In the genomic region with DNA sequence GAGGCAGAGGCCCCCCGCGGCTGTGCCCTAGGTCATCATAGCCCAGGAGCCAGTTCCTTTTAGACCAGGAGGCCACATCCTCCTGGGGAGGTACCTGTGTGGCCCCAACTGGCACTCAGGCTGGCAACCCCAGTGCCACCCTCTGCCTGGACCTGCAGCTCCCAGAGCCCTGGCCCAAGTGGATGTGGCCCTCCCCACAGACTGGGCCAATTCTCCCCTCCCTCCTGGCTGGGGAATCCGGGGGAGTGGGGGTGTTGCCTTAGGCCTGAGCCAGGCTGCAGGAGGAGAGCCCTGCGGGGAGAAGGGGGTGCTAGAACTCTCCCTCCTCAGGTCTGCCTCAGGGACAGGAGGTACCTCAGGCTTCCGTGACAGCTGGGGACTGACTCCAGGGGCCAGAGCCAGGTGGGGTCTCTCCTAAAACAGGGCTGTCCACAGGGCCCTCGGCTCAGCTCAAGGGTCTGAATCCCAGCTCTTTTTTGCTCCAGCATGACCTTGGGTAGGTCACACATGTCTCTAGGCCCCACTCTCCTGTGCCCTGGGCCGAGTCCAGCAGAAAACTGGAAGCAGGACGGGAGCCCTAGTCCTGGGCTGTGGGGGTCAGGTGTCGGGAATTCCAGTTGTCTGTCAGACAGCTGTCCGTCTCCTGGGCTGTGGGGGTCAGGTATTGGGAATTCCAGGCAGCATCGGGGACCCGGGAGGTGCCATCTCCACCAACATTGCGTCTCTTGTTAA, we compare ENCODE assay signal across 16 cellular contexts. TPM values are rescaled to one million over a fixed set of nuclear protein-coding genes. Genes with fewer than 3 reads are reported as not detected.
DNase-seq lines count a peak whose midpoint lies in the region; ATAC-seq, FAIRE-seq and TF ChIP-seq lines count a peak whose summit lies in the region.
"Had no signal": no experiment of that assay in that cellular context is flagged by ENCODE, and none has a peak within 500 bp of the region (broad histone marks: within the 10 kb centered on the region; RNA-seq: fewer than 3 reads in every experiment).

No MANE protein-coding gene starts in this region.

- BruUV-seq in HepG2 (replicated peaks; lab: Mats Ljungman, UMichigan) = no TSS peak
- BruUV-seq in OCI-LY7 (replicated peaks; lab: Mats Ljungman, UMichigan) = no TSS peak

- H4K20me1 ChIP-seq in HepG2 (ENCODE audit: insufficient read depth, low read length) (no peaks in the 10 kb centered on the region), hepatocyte (ENCODE audit: insufficient read depth, poor library complexity, severe bottlenecking) (no peaks in the 10 kb centered on the region), OCI-LY7 (ENCODE audit: insufficient read depth, low read length) (no peaks in the 10 kb centered on the region)

- H3K9me2 ChIP-seq in hepatocyte (replicated peaks; ENCODE audit: insufficient read depth) (no peaks in the 10 kb centered on the region), OCI-LY7 (ENCODE audit: insufficient read depth, low read length) (no peaks in the 10 kb centered on the region)

- POLR2A ChIA-PET in HepG2 (lab: Yijun Ruan, JAX) (interaction anchor here (0.6 to 3.3 kb wide), 3 partner anchors 8 to 19 kb away, joined by 4 to 37 read pairs (median 32); a partner anchor contains a TSS), OCI-LY7 (lab: Charles Lee) (no interaction called here)

- H3K79me2 ChIP-seq in HepG2 (ENCODE audit: insufficient read depth, low read length) = no peaks in the 10 kb centered on the region
- no peaks in the 10 kb centered on the region for H3K79me2 ChIP-seq in hepatocyte
- H3K79me2 ChIP-seq in OCI-LY7 (ENCODE audit: insufficient read depth, low read depth, low read length) = no peaks in the 10 kb centered on the region

- no peak for FAIRE-seq in HepG2 (lab: Jason Lieb, UNC)
- FAIRE-seq: A204.1 had no signal

- H3K27me3 ChIP-seq in HepG2 (ENCODE audit: control insufficient read depth in 1 of 2, insufficient read depth in 2 of 2, low read length in 2 of 2) (peaks cover 0 to 9% of the 10 kb centered on the region in 2 experiments; a peak in 2 of 5 replicates), right lobe of liver (no peaks in the 10 kb centered on the region), hepatocyte (no peaks in the 10 kb centered on the region), uterus (no peaks in the 10 kb centered on the region)
- H3K27me3 ChIP-seq: MG63 had no signal

- peak overlapping the region; percentile 26; the same call in 1 of the 2 replicates for H3K9ac ChIP-seq in HepG2 (ENCODE audit: insufficient read depth, low read depth, low read length)

- no peak for TF ChIP-seq RAD21 in HepG2 (CRISPR knock-in tag; IDR thresholded peaks at IDR 0.05)

- peak overlapping the region in 2 of 3 experiments; percentile 5 to 67; a peak in 1 of 6 replicates for H3K4me3 ChIP-seq in HepG2 (replicated peaks in 1 of 3; ENCODE audit: insufficient read depth in 1 of 3, low read depth in 2 of 3, low read length in 3 of 3)
- no peak overlapping the region for H3K4me3 ChIP-seq in right lobe of liver
- H3K4me3 ChIP-seq in hepatocyte = no peak overlapping the region
- no peak overlapping the region for H3K4me3 ChIP-seq in uterus
- no peak overlapping the region for H3K4me3 ChIP-seq in OCI-LY7 (ENCODE audit: low read depth, low read length, poor library complexity, severe bottlenecking)
- H3K4me3 ChIP-seq: MG63, PC-9 had no signal

- H2AFZ ChIP-seq in HepG2 (ENCODE audit: low read length) (no peak overlapping the region), hepatocyte (no peak overlapping the region), OCI-LY7 (ENCODE audit: low read length) (no peak overlapping the region)
- H2AFZ ChIP-seq: PC-9 had no signal

- no peak for DNase-seq in HepG2 (ENCODE audit: low spot score)
- no peak for DNase-seq in right lobe of liver
- DNase-seq in hepatocyte (ENCODE audit: low spot score) = no peak
- peak; percentile 63 to 66 for DNase-seq in uterus
- no peak for DNase-seq in OCI-LY7 (ENCODE audit: low spot score)
- no peak for DNase-seq in NCI-H446 (lab: John Stamatoyannopoulos, UW)
- DNase-seq: activated CD8-positive, alpha-beta memory T cell treated with anti-CD3 and anti-CD28 coated beads for 24 hours; CD4-positive, alpha-beta T cell; NCI-H187 treated with DMSO at 0.1 percent for 48 hours; NCI-H524 had no signal

- intact Hi-C loops in HepG2 (cut with micrococcal nuclease; ENCODE audit: unreplicated experiment) (loop anchor here (1.0 kb wide), 1 partner anchor 9 kb away; no protein-coding TSS in a partner anchor), right lobe of liver (cut with DNase I) (no loop called here), uterus (cut with DNase I; ENCODE audit: low total_unique reads) (no loop called here), OCI-LY7 (cut with micrococcal nuclease; ENCODE audit: unreplicated experiment) (no loop called here)

- WGBS in HepG2 (ENCODE audit: low lambda C conversion rate) = 0% methylated on average over 7 of the region's 13 CpGs
- 68% methylated on average over 4 of the region's 13 CpGs for WGBS in right lobe of liver (ENCODE audit: insufficient coverage, low coverage, low lambda C conversion rate, missing lambda C conversion rate)
- 88% methylated on average over 13 of the region's 13 CpGs for WGBS in hepatocyte (ENCODE audit: low lambda C conversion rate, missing lambda C conversion rate)

- no peaks in the 10 kb centered on the region for H3K9me3 ChIP-seq in HepG2 (ENCODE audit: low read length)
- no peaks in the 10 kb centered on the region for H3K9me3 ChIP-seq in right lobe of liver
- no peaks in the 10 kb centered on the region for H3K9me3 ChIP-seq in hepatocyte (ENCODE audit: low read depth)
- no peaks in the 10 kb centered on the region for H3K9me3 ChIP-seq in uterus
- no peaks in the 10 kb centered on the region for H3K9me3 ChIP-seq in OCI-LY7 (ENCODE audit: low read length)
- H3K9me3 ChIP-seq: MG63 had no signal

- TF ChIP-seq EP300 in HepG2 (IDR thresholded peaks at IDR 0.05; ENCODE audit: low read depth in 2 of 2, low read length in 2 of 2) (no peak), HepG2 (CRISPR knock-in tag; IDR thresholded peaks at IDR 0.05; ENCODE audit: borderline replicate concordance) (no peak)

- CTCF ChIA-PET in HepG2 (lab: Yijun Ruan, JAX; ENCODE audit: low intra/inter-chr PET ratio, low total read pairs) (no interaction called here), OCI-LY7 (lab: Charles Lee; ENCODE audit: unreplicated experiment) (no interaction called here)

- H3K36me3 ChIP-seq in HepG2 (replicated peaks in 1 of 2; ENCODE audit: control insufficient read depth in 1 of 2, insufficient read depth in 2 of 2, low read length in 2 of 2) = no peaks in the 10 kb centered on the region
- H3K36me3 ChIP-seq in right lobe of liver = no peaks in the 10 kb centered on the region
- H3K36me3 ChIP-seq in hepatocyte (replicated peaks; ENCODE audit: insufficient read depth, low read depth) = no peaks in the 10 kb centered on the region
- no peaks in the 10 kb centered on the region for H3K36me3 ChIP-seq in uterus
- no peaks in the 10 kb centered on the region for H3K36me3 ChIP-seq in OCI-LY7 (ENCODE audit: insufficient read depth, low read length)

- no peak for TF ChIP-seq POLR2A in HepG2 (IDR thresholded peaks at IDR 0.05; ENCODE audit: insufficient read depth in 1 of 2, low read depth in 2 of 2, low read length in 2 of 2)
- no peak for TF ChIP-seq POLR2A in right lobe of liver (IDR thresholded peaks at IDR 0.05)
- TF ChIP-seq POLR2A in uterus (IDR thresholded peaks at IDR 0.05) = no peak

- H3K4me2 ChIP-seq in HepG2 (ENCODE audit: low read depth, low read length) (peak overlapping the region; percentile 90), hepatocyte (peak overlapping the region; percentile 43), OCI-LY7 (ENCODE audit: low read length) (no peak overlapping the region)

- no peak overlapping the region for H3K27ac ChIP-seq in HepG2 (ENCODE audit: extremely low read length, insufficient read depth, low read length)
- H3K27ac ChIP-seq in right lobe of liver = no peak overlapping the region
- peak overlapping the region; percentile 63 for H3K27ac ChIP-seq in hepatocyte
- H3K27ac ChIP-seq in uterus = peak overlapping the region; percentile 42 to 81
- no peak overlapping the region for H3K27ac ChIP-seq in OCI-LY7 (ENCODE audit: low read depth, low read length, poor library complexity, severe bottlenecking)
- H3K27ac ChIP-seq: PC-9 had no signal

- peaks cover 44% of the 10 kb centered on the region for H3K4me1 ChIP-seq in HepG2 (ENCODE audit: insufficient read depth, low read length)
- no peaks in the 10 kb centered on the region for H3K4me1 ChIP-seq in right lobe of liver
- H3K4me1 ChIP-seq in hepatocyte (ENCODE audit: insufficient read depth) = peaks cover 12% of the 10 kb centered on the region
- H3K4me1 ChIP-seq in uterus = peaks cover 0 to 14% of the 10 kb centered on the region in 2 donors
- H3K4me1 ChIP-seq in OCI-LY7 (ENCODE audit: insufficient read depth, low read length, poor library complexity, severe bottlenecking) = no peaks in the 10 kb centered on the region

- ATAC-seq in HepG2 (peak; percentile 41), right lobe of liver (no peak)

- in situ Hi-C loops in HepG2 (cut with HindIII; ENCODE audit: extremely low pct_ligation_motif_present, low pct_unique_long_range_greater_than_20kb) = no loop called here

- no peak for TF ChIP-seq CTCF in HepG2 (CRISPR knock-in tag; IDR thresholded peaks at IDR 0.05)
- no peak for TF ChIP-seq CTCF in right lobe of liver (IDR thresholded peaks at IDR 0.05)
- TF ChIP-seq CTCF in hepatocyte (IDR thresholded peaks at IDR 0.05; ENCODE audit: poor library complexity) = no peak
- no peak for TF ChIP-seq CTCF in uterus (IDR thresholded peaks at IDR 0.05)
- TF ChIP-seq CTCF in OCI-LY7 (conservative IDR thresholded peaks at IDR 0.05; ENCODE audit: low read length) = no peak

RNA-seq across cellular contexts. Expression of a gene that starts 9.6 kb away (rescaled TPM):
- 5.4 and 8.0 TPM in 2 replicates for total RNA-seq in HepG2 (2016; rRNA removed; fragmentation: Illumina TruSeq; extraction: Trizol)
- total RNA-seq in HepG2 (2016; cell fraction: cytosol; rRNA removed; fragmentation: Illumina TruSeq; extraction: Trizol; ENCODE audit: low read depth) = 8.5 and 9.7 TPM in 2 replicates
- 5.7 and 10.6 TPM in 2 replicates for total RNA-seq in HepG2 (2016; cell fraction: insoluble cytoplasmic fraction; rRNA removed; fragmentation: Illumina TruSeq; extraction: Trizol)
- total RNA-seq in HepG2 (2016; cell fraction: membrane; rRNA removed; fragmentation: Illumina TruSeq; extraction: Trizol) = 8.2 and 10.5 TPM in 2 replicates
- total RNA-seq in HepG2 (2016; cell fraction: nucleus; rRNA removed; fragmentation: Illumina TruSeq; extraction: Trizol) = 2.7 and 3.8 TPM in 2 replicates
- polyA plus RNA-seq in HepG2 (2011; rRNA removed) = 3.4 and 4.5 TPM in 2 replicates
- 1.9 and 8.6 TPM in 2 replicates for polyA plus RNA-seq in HepG2 (2011; cell fraction: cytosol; rRNA removed)
- polyA plus RNA-seq in HepG2 (2011; cell fraction: nucleus; rRNA removed) = 4.9 and 10.5 TPM in 2 replicates
- polyA plus RNA-seq in HepG2 (2012) = 1.9 and 2.8 TPM in 2 replicates
- 8.4 and 8.5 TPM in 2 replicates for polyA plus RNA-seq in HepG2 (2016; cell fraction: cytosol; fragmentation: Illumina TruSeq; extraction: Trizol; ENCODE audit: low read depth)
- 4.0 and 5.1 TPM in 2 replicates for polyA plus RNA-seq in HepG2 (2016; cell fraction: insoluble cytoplasmic fraction; fragmentation: Illumina TruSeq; extraction: Trizol; ENCODE audit: low read depth)
- polyA plus RNA-seq in HepG2 (2016; cell fraction: membrane; fragmentation: Illumina TruSeq; extraction: Trizol; ENCODE audit: low read depth) = 6.4 and 6.8 TPM in 2 replicates
- 5.5 and 7.2 TPM in 2 replicates for polyA plus RNA-seq in HepG2 (2016; cell fraction: nucleus; fragmentation: Illumina TruSeq; extraction: Trizol; ENCODE audit: insufficient read depth, low read depth)
- polyA minus RNA-seq in HepG2 (2011; rRNA and poly(A)+ RNA removed; ENCODE audit: low replicate concordance) = 0.90 and 2.5 TPM in 2 replicates
- 1.3 TPM in 1 of 2 replicates, not detected in the other for polyA minus RNA-seq in HepG2 (2011; cell fraction: cytosol; rRNA and poly(A)+ RNA removed)
- polyA minus RNA-seq in HepG2 (2011; cell fraction: nucleus; rRNA and poly(A)+ RNA removed) = 2.6 and 2.8 TPM in 2 replicates
- 10 to 100 TPM in 3 of 6 experiments, 1 to 10 TPM in 3; 5.0 to 26.0 (median 10.4) TPM for total RNA-seq in right lobe of liver
- total RNA-seq in hepatocyte = 10.4 and 21.5 TPM in 2 replicates
- polyA plus RNA-seq in hepatocyte = 24.3 and 25.3 TPM in 2 replicates
- total RNA-seq in uterus = 10 to 100 TPM in 3 of 4 donors, 1 to 10 TPM in 1; 6.8 to 29.4 (median 27.3) TPM
- 21.2 and 21.8 TPM in 2 replicates for total RNA-seq in OCI-LY7 (2014; rRNA removed; shearing (Covaris generic))
- 13.1 and 16.8 TPM in 2 replicates for total RNA-seq in OCI-LY7 (2022)

RNA-seq across cellular contexts. Expression of a gene that starts 19.5 kb away (rescaled TPM):
- 3.6 and 7.4 TPM in 2 replicates for total RNA-seq in HepG2 (2016; rRNA removed; fragmentation: Illumina TruSeq; extraction: Trizol)
- total RNA-seq in HepG2 (2016; cell fraction: cytosol; rRNA removed; fragmentation: Illumina TruSeq; extraction: Trizol; ENCODE audit: low read depth) = 2.1 TPM in 2 replicates
- total RNA-seq in HepG2 (2016; cell fraction: insoluble cytoplasmic fraction; rRNA removed; fragmentation: Illumina TruSeq; extraction: Trizol) = 3.4 and 7.7 TPM in 2 replicates
- 1.7 and 2.5 TPM in 2 replicates for total RNA-seq in HepG2 (2016; cell fraction: membrane; rRNA removed; fragmentation: Illumina TruSeq; extraction: Trizol)
- total RNA-seq in HepG2 (2016; cell fraction: nucleus; rRNA removed; fragmentation: Illumina TruSeq; extraction: Trizol) = 7.9 and 8.9 TPM in 2 replicates
- 3.3 and 7.2 TPM in 2 replicates for polyA plus RNA-seq in HepG2 (2011; rRNA removed)
- 1.3 and 2.2 TPM in 2 replicates for polyA plus RNA-seq in HepG2 (2011; cell fraction: cytosol; rRNA removed)
- 51.0 and 60.5 TPM in 2 replicates for polyA plus RNA-seq in HepG2 (2011; cell fraction: nucleus; rRNA removed)
- polyA plus RNA-seq in HepG2 (2012) = 2.6 and 4.5 TPM in 2 replicates
- 0.79 and 1.0 TPM in 2 replicates for polyA plus RNA-seq in HepG2 (2016; cell fraction: cytosol; fragmentation: Illumina TruSeq; extraction: Trizol; ENCODE audit: low read depth)
- polyA plus RNA-seq in HepG2 (2016; cell fraction: insoluble cytoplasmic fraction; fragmentation: Illumina TruSeq; extraction: Trizol; ENCODE audit: low read depth) = 2.6 and 5.2 TPM in 2 replicates
- 0.66 and 0.74 TPM in 2 replicates for polyA plus RNA-seq in HepG2 (2016; cell fraction: membrane; fragmentation: Illumina TruSeq; extraction: Trizol; ENCODE audit: low read depth)
- 23.4 and 24.3 TPM in 2 replicates for polyA plus RNA-seq in HepG2 (2016; cell fraction: nucleus; fragmentation: Illumina TruSeq; extraction: Trizol; ENCODE audit: insufficient read depth, low read depth)
- 2.0 and 6.6 TPM in 2 replicates for polyA minus RNA-seq in HepG2 (2011; rRNA and poly(A)+ RNA removed; ENCODE audit: low replicate concordance)
- polyA minus RNA-seq in HepG2 (2011; cell fraction: cytosol; rRNA and poly(A)+ RNA removed) = 0.62 and 0.99 TPM in 2 replicates
- 8.3 and 8.4 TPM in 2 replicates for polyA minus RNA-seq in HepG2 (2011; cell fraction: nucleus; rRNA and poly(A)+ RNA removed)
- 1 to 10 TPM in 3 of 6 experiments, under 1 TPM in 3; 0.48 to 1.6 (median 1.1) TPM for total RNA-seq in right lobe of liver
- total RNA-seq in hepatocyte = 0.68 and 0.80 TPM in 2 replicates
- polyA plus RNA-seq in hepatocyte = 1.5 and 2.5 TPM in 2 replicates
- total RNA-seq in uterus = 10 to 100 TPM in 1 of 4 donors, 1 to 10 TPM in 2, under 1 TPM in 1; under 0.01 to 10.6 (median 2.5) TPM
- total RNA-seq in OCI-LY7 (2014; rRNA removed; shearing (Covaris generic)) = 0.92 and 1.8 TPM in 2 replicates
- total RNA-seq in OCI-LY7 (2022) = 1.7 and 2.1 TPM in 2 replicates

RNA-seq across cellular contexts. Expression of a gene that starts 26.6 kb away (rescaled TPM):
- 0.59 and 1.0 TPM in 2 replicates for total RNA-seq in HepG2 (2016; rRNA removed; fragmentation: Illumina TruSeq; extraction: Trizol)
- 0.26 and 0.30 TPM in 2 replicates for total RNA-seq in HepG2 (2016; cell fraction: cytosol; rRNA removed; fragmentation: Illumina TruSeq; extraction: Trizol; ENCODE audit: low read depth)
- 0.55 and 1.1 TPM in 2 replicates for total RNA-seq in HepG2 (2016; cell fraction: insoluble cytoplasmic fraction; rRNA removed; fragmentation: Illumina TruSeq; extraction: Trizol)
- total RNA-seq in HepG2 (2016; cell fraction: membrane; rRNA removed; fragmentation: Illumina TruSeq; extraction: Trizol) = 0.53 and 0.72 TPM in 2 replicates
- 0.72 and 0.81 TPM in 2 replicates for total RNA-seq in HepG2 (2016; cell fraction: nucleus; rRNA removed; fragmentation: Illumina TruSeq; extraction: Trizol)
- 2.4 and 3.4 TPM in 2 replicates for polyA plus RNA-seq in HepG2 (2011; rRNA removed)
- polyA plus RNA-seq in HepG2 (2011; cell fraction: cytosol; rRNA removed) = 1.6 and 2.7 TPM in 2 replicates
- polyA plus RNA-seq in HepG2 (2011; cell fraction: nucleus; rRNA removed) = 11.3 and 15.0 TPM in 2 replicates
- 1.2 and 1.6 TPM in 2 replicates for polyA plus RNA-seq in HepG2 (2012)
- 0.28 and 0.43 TPM in 2 replicates for polyA plus RNA-seq in HepG2 (2016; cell fraction: cytosol; fragmentation: Illumina TruSeq; extraction: Trizol; ENCODE audit: low read depth)
- polyA plus RNA-seq in HepG2 (2016; cell fraction: insoluble cytoplasmic fraction; fragmentation: Illumina TruSeq; extraction: Trizol; ENCODE audit: low read depth) = 0.72 and 1.2 TPM in 2 replicates
- 0.61 and 1.2 TPM in 2 replicates for polyA plus RNA-seq in HepG2 (2016; cell fraction: membrane; fragmentation: Illumina TruSeq; extraction: Trizol; ENCODE audit: low read depth)
- polyA plus RNA-seq in HepG2 (2016; cell fraction: nucleus; fragmentation: Illumina TruSeq; extraction: Trizol; ENCODE audit: insufficient read depth, low read depth) = 3.5 and 3.8 TPM in 2 replicates
- polyA minus RNA-seq in HepG2 (2011; rRNA and poly(A)+ RNA removed; ENCODE audit: low replicate concordance) = 2.9 and 5.8 TPM in 2 replicates
- 1.4 and 1.6 TPM in 2 replicates for polyA minus RNA-seq in HepG2 (2011; cell fraction: cytosol; rRNA and poly(A)+ RNA removed)
- 1.7 TPM in 2 replicates for polyA minus RNA-seq in HepG2 (2011; cell fraction: nucleus; rRNA and poly(A)+ RNA removed)
- 1 to 10 TPM; 1.3 to 4.8 (median 4.1) TPM for total RNA-seq in right lobe of liver
- total RNA-seq in hepatocyte = 25.5 and 27.3 TPM in 2 replicates
- 27.2 and 30.0 TPM in 2 replicates for polyA plus RNA-seq in hepatocyte
- 10 to 100 TPM in 2 of 4 donors, 1 to 10 TPM in 2; 4.4 to 43.6 (median 24.1) TPM for total RNA-seq in uterus
- not detected in 2 replicates for total RNA-seq in OCI-LY7 (2014; rRNA removed; shearing (Covaris generic))
- total RNA-seq in OCI-LY7 (2022) = not detected in 2 replicates

RNA-seq across cellular contexts. Expression of a gene that starts 46.0 kb away (rescaled TPM):
- total RNA-seq in HepG2 (2016; rRNA removed; fragmentation: Illumina TruSeq; extraction: Trizol) = 4.3 and 6.0 TPM in 2 replicates
- total RNA-seq in HepG2 (2016; cell fraction: cytosol; rRNA removed; fragmentation: Illumina TruSeq; extraction: Trizol; ENCODE audit: low read depth) = 0.51 and 0.88 TPM in 2 replicates
- 3.9 and 6.1 TPM in 2 replicates for total RNA-seq in HepG2 (2016; cell fraction: insoluble cytoplasmic fraction; rRNA removed; fragmentation: Illumina TruSeq; extraction: Trizol)
- total RNA-seq in HepG2 (2016; cell fraction: membrane; rRNA removed; fragmentation: Illumina TruSeq; extraction: Trizol) = 1.5 TPM in 2 replicates
- 7.0 and 9.4 TPM in 2 replicates for total RNA-seq in HepG2 (2016; cell fraction: nucleus; rRNA removed; fragmentation: Illumina TruSeq; extraction: Trizol)
- 2.0 and 3.3 TPM in 2 replicates for polyA plus RNA-seq in HepG2 (2011; rRNA removed)
- 1.0 and 1.7 TPM in 2 replicates for polyA plus RNA-seq in HepG2 (2011; cell fraction: cytosol; rRNA removed)
- 20.5 and 27.4 TPM in 2 replicates for polyA plus RNA-seq in HepG2 (2011; cell fraction: nucleus; rRNA removed)
- polyA plus RNA-seq in HepG2 (2012) = 3.3 TPM in 2 replicates
- polyA plus RNA-seq in HepG2 (2016; cell fraction: cytosol; fragmentation: Illumina TruSeq; extraction: Trizol; ENCODE audit: low read depth) = 0.61 and 0.67 TPM in 2 replicates
- polyA plus RNA-seq in HepG2 (2016; cell fraction: insoluble cytoplasmic fraction; fragmentation: Illumina TruSeq; extraction: Trizol; ENCODE audit: low read depth) = 3.3 and 4.8 TPM in 2 replicates
- polyA plus RNA-seq in HepG2 (2016; cell fraction: membrane; fragmentation: Illumina TruSeq; extraction: Trizol; ENCODE audit: low read depth) = 1.2 and 1.3 TPM in 2 replicates
- 37.0 and 38.1 TPM in 2 replicates for polyA plus RNA-seq in HepG2 (2016; cell fraction: nucleus; fragmentation: Illumina TruSeq; extraction: Trizol; ENCODE audit: insufficient read depth, low read depth)
- polyA minus RNA-seq in HepG2 (2011; rRNA and poly(A)+ RNA removed; ENCODE audit: low replicate concordance) = 1.5 and 5.2 TPM in 2 replicates
- 0.53 and 1.1 TPM in 2 replicates for polyA minus RNA-seq in HepG2 (2011; cell fraction: cytosol; rRNA and poly(A)+ RNA removed)
- polyA minus RNA-seq in HepG2 (2011; cell fraction: nucleus; rRNA and poly(A)+ RNA removed) = 6.3 and 6.8 TPM in 2 replicates
- 1 to 10 TPM; 3.8 to 6.5 (median 5.4) TPM for total RNA-seq in right lobe of liver
- 5.3 and 10.5 TPM in 2 replicates for total RNA-seq in hepatocyte
- 6.3 and 8.7 TPM in 2 replicates for polyA plus RNA-seq in hepatocyte
- 10 to 100 TPM in 2 of 4 donors, 1 to 10 TPM in 1, under 1 TPM in 1; 0.51 to 12.5 (median 7.7) TPM for total RNA-seq in uterus
- total RNA-seq in OCI-LY7 (2014; rRNA removed; shearing (Covaris generic)) = 10.2 and 13.4 TPM in 2 replicates
- total RNA-seq in OCI-LY7 (2022) = 15.4 and 16.8 TPM in 2 replicates

RNA-seq across cellular contexts. Expression of a gene that starts 50.0 kb away (rescaled TPM):
- 0.13 TPM in 1 of 2 replicates, not detected in the other for total RNA-seq in HepG2 (2016; rRNA removed; fragmentation: Illumina TruSeq; extraction: Trizol)
- not detected in 2 replicates for total RNA-seq in HepG2 (2016; cell fraction: cytosol; rRNA removed; fragmentation: Illumina TruSeq; extraction: Trizol; ENCODE audit: low read depth)
- total RNA-seq in HepG2 (2016; cell fraction: insoluble cytoplasmic fraction; rRNA removed; fragmentation: Illumina TruSeq; extraction: Trizol) = 0.09 TPM in 1 of 2 replicates, not detected in the other
- 0.10 TPM in 1 of 2 replicates, not detected in the other for total RNA-seq in HepG2 (2016; cell fraction: membrane; rRNA removed; fragmentation: Illumina TruSeq; extraction: Trizol)
- 0.16 and 0.28 TPM in 2 replicates for total RNA-seq in HepG2 (2016; cell fraction: nucleus; rRNA removed; fragmentation: Illumina TruSeq; extraction: Trizol)
- 0.03 and 0.09 TPM in 2 replicates for polyA plus RNA-seq in HepG2 (2011; rRNA removed)
- polyA plus RNA-seq in HepG2 (2011; cell fraction: cytosol; rRNA removed) = 0.01 and 0.03 TPM in 2 replicates
- 0.45 and 0.48 TPM in 2 replicates for polyA plus RNA-seq in HepG2 (2011; cell fraction: nucleus; rRNA removed)
- 0.04 TPM in 1 of 2 replicates, not detected in the other for polyA plus RNA-seq in HepG2 (2012)
- not detected in 2 replicates for polyA plus RNA-seq in HepG2 (2016; cell fraction: cytosol; fragmentation: Illumina TruSeq; extraction: Trizol; ENCODE audit: low read depth)
- polyA plus RNA-seq in HepG2 (2016; cell fraction: insoluble cytoplasmic fraction; fragmentation: Illumina TruSeq; extraction: Trizol; ENCODE audit: low read depth) = not detected in 2 replicates
- 0.08 TPM in 1 of 2 replicates, not detected in the other for polyA plus RNA-seq in HepG2 (2016; cell fraction: membrane; fragmentation: Illumina TruSeq; extraction: Trizol; ENCODE audit: low read depth)
- 0.14 and 0.17 TPM in 2 replicates for polyA plus RNA-seq in HepG2 (2016; cell fraction: nucleus; fragmentation: Illumina TruSeq; extraction: Trizol; ENCODE audit: insufficient read depth, low read depth)
- polyA minus RNA-seq in HepG2 (2011; rRNA and poly(A)+ RNA removed; ENCODE audit: low replicate concordance) = 0.20 and 0.49 TPM in 2 replicates
- polyA minus RNA-seq in HepG2 (2011; cell fraction: cytosol; rRNA and poly(A)+ RNA removed) = not detected in 2 replicates
- 0.39 and 0.50 TPM in 2 replicates for polyA minus RNA-seq in HepG2 (2011; cell fraction: nucleus; rRNA and poly(A)+ RNA removed)
- under 1 TPM in 3 of 6 experiments, not detected in 3; 0.09 to 0.80 (median 0.62) TPM for total RNA-seq in right lobe of liver
- 0.16 and 0.60 TPM in 2 replicates for total RNA-seq in hepatocyte
- 0.23 and 0.75 TPM in 2 replicates for polyA plus RNA-seq in hepatocyte
- 1 to 10 TPM in 2 of 4 donors, under 1 TPM in 2; 0.27 to 5.1 (median 2.2) TPM for total RNA-seq in uterus
- total RNA-seq in OCI-LY7 (2014; rRNA removed; shearing (Covaris generic)) = not detected in 2 replicates
- total RNA-seq in OCI-LY7 (2022) = not detected in 2 replicates
- total RNA-seq: CD4-positive, alpha-beta T cell; dermis microvascular lymphatic vessel endothelial cell; H4; pulmonary artery endothelial cell had no signal

Comparison
In these comparisons a context has a peak if more than half of its experiments do, and no peak if none do; other contexts are left out.
1. H3K4me3 ChIP-seq: peak in HepG2 (2 of 3); none in right lobe of liver (0 of 3), hepatocyte (single experiment), uterus (0 of 2) and OCI-LY7 (single experiment).
2. DNase-seq: peak in uterus (2 of 2); none in HepG2 (single experiment), right lobe of liver (0 of 3), hepatocyte (single experiment), OCI-LY7 (single experiment) and NCI-H446 (0 of 2).
3. H3K27ac ChIP-seq: peak in hepatocyte (single experiment) and uterus (2 of 2); none in HepG2 (single experiment), right lobe of liver (0 of 3) and OCI-LY7 (single experiment).